23 cellular contexts compared by ENCODE assay signal in genomic region chr12:120180975-120181374, GRCh38. TPM values are rescaled to one million over a fixed set of nuclear protein-coding genes. Genes with fewer than 3 reads are reported as not detected.
DNase-seq lines count a peak whose midpoint lies in the region; ATAC-seq and TF ChIP-seq lines count a peak whose summit lies in the region.
"Had no signal": no experiment of that assay in that cellular context is flagged by ENCODE, and none has a peak within 500 bp of the region (broad histone marks: within the 10 kb centered on the region; RNA-seq: fewer than 3 reads in every experiment).

No MANE protein-coding gene starts in this region.

- no peak overlapping the region for H3K9ac ChIP-seq in Karpas-422 (ENCODE audit: low read length)
- H3K9ac ChIP-seq: BLaER1 treated with 17β-estradiol and CSF1 and Interleukin-3, amounts not matched to agents 10 nM and 100 nM had no signal

- H3K27me3 Mint-ChIP-seq in activated CD4-positive, alpha-beta memory T cell treated with anti-CD3 and anti-CD28 coated beads, Interleukin-2, amount 10 ng/mL, durations not matched to agents 7 days and 5 days: no peaks in the 10 kb centered on the region
- H3K27me3 Mint-ChIP-seq: CD4-positive, alpha-beta T cell; CD8-positive, alpha-beta memory T cell had no signal

- H3K9me3 Mint-ChIP-seq in activated CD4-positive, alpha-beta memory T cell treated with anti-CD3 and anti-CD28 coated beads, Interleukin-2, amount 10 ng/mL, durations not matched to agents 7 days and 5 days: no peaks in the 10 kb centered on the region
- H3K9me3 Mint-ChIP-seq: CD14-positive monocyte; CD4-positive, alpha-beta T cell; CD8-positive, alpha-beta memory T cell had no signal

- no peak for TF ChIP-seq POLR2A in gastrocnemius medialis (IDR thresholded peaks at IDR 0.05)

- peaks cover 72% of the 10 kb centered on the region for H3K36me3 Mint-ChIP-seq in activated CD4-positive, alpha-beta memory T cell treated with anti-CD3 and anti-CD28 coated beads, Interleukin-2, amount 10 ng/mL, durations not matched to agents 7 days and 5 days (ENCODE audit: low read depth)

- peaks cover 21% of the 10 kb centered on the region for H4K20me1 ChIP-seq in PC-9 (ENCODE audit: insufficient read depth)
- H4K20me1 ChIP-seq in Karpas-422 (ENCODE audit: insufficient read depth, low read depth, low read length): no peaks in the 10 kb centered on the region

- H3K27ac Mint-ChIP-seq in activated CD4-positive, alpha-beta memory T cell treated with anti-CD3 and anti-CD28 coated beads, Interleukin-2, amount 10 ng/mL, durations not matched to agents 7 days and 5 days: no peak overlapping the region
- H3K27ac Mint-ChIP-seq: CD14-positive monocyte; CD4-positive, alpha-beta T cell; CD8-positive, alpha-beta memory T cell had no signal

- H3K4me3 ChIP-seq in HEK293 (ENCODE audit: low read depth, low read length) (no peak overlapping the region), PC-9 (no peak overlapping the region), gastrocnemius medialis (no peak overlapping the region), Karpas-422 (ENCODE audit: low read length) (no peak overlapping the region), psoas muscle (no peak overlapping the region)
- H3K4me3 ChIP-seq: A549; BLaER1 treated with 17β-estradiol and CSF1 and Interleukin-3, amounts not matched to agents 10 nM and 100 nM; GM12878; HAP-1 had no signal

- no peaks in the 10 kb centered on the region for H3K4me1 Mint-ChIP-seq in activated CD4-positive, alpha-beta memory T cell treated with anti-CD3 and anti-CD28 coated beads, Interleukin-2, amount 10 ng/mL, durations not matched to agents 7 days and 5 days
- H3K4me1 Mint-ChIP-seq: CD14-positive monocyte had no signal

- no peak for DNase-seq in PC-9
- no peak for DNase-seq in left colon
- DNase-seq in gastrocnemius medialis: no peak
- no peak for DNase-seq in Karpas-422
- no peak for DNase-seq in activated CD4-positive, alpha-beta memory T cell treated with anti-CD3 and anti-CD28 coated beads, Interleukin-2, amount 10 ng/mL, durations not matched to agents 7 days and 5 days
- DNase-seq in psoas muscle: no peak
- DNase-seq: 8988T; ACHN; AML-193; BE2C; CD4-positive, alpha-beta T cell; CD8-positive, alpha-beta memory T cell; DMS 273 treated with DMSO at 0.1 percent for 48 hours; DMS79; EL; GDM1; GOT3 had no signal

- H3F3A ChIP-seq in PC-9 (ENCODE audit: insufficient read depth, low read depth): peaks cover 41% of the 10 kb centered on the region

- H3K27ac ChIP-seq in HEK293 (ENCODE audit: extremely low read depth, low read depth, low read length): no peak overlapping the region
- 0 out of 2 replicates have a peak overlapping the region, but pooled peaks have one; percentile 84 for H3K27ac ChIP-seq in PC-9
- peak overlapping the region; percentile 81 to 86 (median 81) for H3K27ac ChIP-seq in gastrocnemius medialis
- H3K27ac ChIP-seq in Karpas-422 (ENCODE audit: low read length): no peak overlapping the region
- no peak overlapping the region for H3K27ac ChIP-seq in psoas muscle
- H3K27ac ChIP-seq: A549; BLaER1 treated with 17β-estradiol and CSF1 and Interleukin-3, amounts not matched to agents 10 nM and 100 nM had no signal

- no peak overlapping the region for H3K4me3 Mint-ChIP-seq in activated CD4-positive, alpha-beta memory T cell treated with anti-CD3 and anti-CD28 coated beads, Interleukin-2, amount 10 ng/mL, durations not matched to agents 7 days and 5 days
- H3K4me3 Mint-ChIP-seq: CD14-positive monocyte; CD4-positive, alpha-beta T cell; CD8-positive, alpha-beta memory T cell had no signal

- no peak for TF ChIP-seq CTCF in HEK293 (tag by site-specific recombination; IDR thresholded peaks at IDR 0.05)
- TF ChIP-seq CTCF in PC-9 (conservative IDR thresholded peaks at IDR 0.05): no peak
- TF ChIP-seq CTCF in gastrocnemius medialis (IDR thresholded peaks at IDR 0.05 in 4 of 5, conservative IDR thresholded peaks at IDR 0.05 in 1 of 5): no peak
- TF ChIP-seq CTCF in psoas muscle (IDR thresholded peaks at IDR 0.05): no peak

- H2AFZ ChIP-seq in PC-9 (no peak overlapping the region), Karpas-422 (ENCODE audit: low read length) (no peak overlapping the region)

- H3K9me2 ChIP-seq in PC-9 (ENCODE audit: insufficient read depth): no peaks in the 10 kb centered on the region
- H3K9me2 ChIP-seq in Karpas-422 (replicated peaks; ENCODE audit: insufficient read depth, low read length): no peaks in the 10 kb centered on the region

- H3K27me3 ChIP-seq in PC-9 (ENCODE audit: insufficient read depth, low read depth) (no peaks in the 10 kb centered on the region), gastrocnemius medialis (no peaks in the 10 kb centered on the region), Karpas-422 (ENCODE audit: low read length) (no peaks in the 10 kb centered on the region), psoas muscle (ENCODE audit: insufficient read depth in 3 of 3, low read length in 2 of 3) (no peaks in the 10 kb centered on the region)
- H3K27me3 ChIP-seq: BE2C; BLaER1 treated with 17β-estradiol and CSF1 and Interleukin-3, amounts not matched to agents 10 nM and 100 nM had no signal

- WGBS in psoas muscle, 3 donors: 91 to 95% (median 94%) methylated on average over 7 of the region's 7 CpGs

- intact Hi-C loops in PC-9 (cut with micrococcal nuclease; ENCODE audit: unreplicated experiment): no loop called here
- intact Hi-C loops in left colon (cut with DNase I, micrococcal nuclease): no loop called here
- intact Hi-C loops in gastrocnemius medialis (cut with DNase I; ENCODE audit: low total_unique reads): no loop called here
- intact Hi-C loops in psoas muscle (cut with DNase I): no loop called here

- H3K9me3 ChIP-seq in HEK293 (ENCODE audit: control insufficient read depth, insufficient read depth, low read depth, low read length): no peaks in the 10 kb centered on the region
- no peaks in the 10 kb centered on the region for H3K9me3 ChIP-seq in PC-9 (ENCODE audit: insufficient read depth, low read depth)
- no peaks in the 10 kb centered on the region for H3K9me3 ChIP-seq in gastrocnemius medialis
- H3K9me3 ChIP-seq in Karpas-422 (ENCODE audit: low read length): no peaks in the 10 kb centered on the region
- no peaks in the 10 kb centered on the region for H3K9me3 ChIP-seq in psoas muscle
- H3K9me3 ChIP-seq: A549; BE2C; BLaER1 treated with 17β-estradiol and CSF1 and Interleukin-3, amounts not matched to agents 10 nM and 100 nM; HAP-1 had no signal

- BruUV-seq in PC-9 (replicated peaks; lab: Mats Ljungman, UMichigan): no TSS peak

- POLR2A ChIA-PET in HEK293 (lab: Yijun Ruan, JAX) (no interaction called here), PC-9 (lab: Charles Lee; ENCODE audit: unreplicated experiment) (no interaction called here)
- POLR2A ChIA-PET in activated CD4-positive, alpha-beta memory T cell treated with anti-CD3 and anti-CD28 coated beads, Interleukin-2, amount 10 ng/mL, durations not matched to agents 7 days and 5 days (lab: Charles Lee): no interaction called here

- CTCF ChIA-PET in HEK293 (lab: Yijun Ruan, JAX) (interaction anchor here (0.6 kb wide), 1 partner anchor 402 kb away, joined by 4 read pairs; no protein-coding TSS in a partner anchor), PC-9 (lab: Charles Lee) (no interaction called here)
- CTCF ChIA-PET in activated CD4-positive, alpha-beta memory T cell treated with anti-CD3 and anti-CD28 coated beads, Interleukin-2, amount 10 ng/mL, durations not matched to agents 7 days and 5 days (lab: Charles Lee): interaction anchor here (1.2 kb wide), 1 partner anchor 85 kb away, joined by 3 read pairs; no protein-coding TSS in a partner anchor

- H3K4me1 ChIP-seq in HEK293 (ENCODE audit: control insufficient read depth, insufficient read depth, low read length) (no peaks in the 10 kb centered on the region), PC-9 (replicated peaks; ENCODE audit: insufficient read depth) (peaks cover 27% of the 10 kb centered on the region), gastrocnemius medialis (peaks cover 26 to 27% of the 10 kb centered on the region in 2 donors), Karpas-422 (ENCODE audit: low read length) (peaks cover 5% of the 10 kb centered on the region), psoas muscle (peaks cover 27% of the 10 kb centered on the region)
- H3K4me1 ChIP-seq: BE2C had no signal

- H3K79me2 ChIP-seq in PC-9 (ENCODE audit: low read depth): peaks cover 18% of the 10 kb centered on the region
- H3K79me2 ChIP-seq in Karpas-422 (ENCODE audit: low read length): peaks cover 45% of the 10 kb centered on the region

- in situ Hi-C loops in gastrocnemius medialis (cut with MboI; ENCODE audit: low sequenced_read_pairs in 4 of 4): no loop called here

- no peak overlapping the region for H3K4me2 ChIP-seq in PC-9
- no peak overlapping the region for H3K4me2 ChIP-seq in Karpas-422 (ENCODE audit: low read depth, low read length, poor library complexity, severe bottlenecking)
- H3K4me2 ChIP-seq: A549; BLaER1 treated with 17β-estradiol and CSF1 and Interleukin-3, amounts not matched to agents 10 nM and 100 nM had no signal

- H3K36me3 ChIP-seq in HEK293 (ENCODE audit: control insufficient read depth in 2 of 2, insufficient read depth in 1 of 2, low read length in 2 of 2) (peaks cover 48 to 83% of the 10 kb centered on the region in 2 experiments), PC-9 (ENCODE audit: low read depth) (peaks cover 26% of the 10 kb centered on the region), gastrocnemius medialis (peaks cover 0 to 74% of the 10 kb centered on the region in 2 donors), Karpas-422 (ENCODE audit: insufficient read depth, low read length) (peaks cover 40% of the 10 kb centered on the region), psoas muscle (ENCODE audit: insufficient read depth in 1 of 2, low read depth in 1 of 2) (peaks cover 33 to 94% of the 10 kb centered on the region in 2 donors)

- ATAC-seq in left colon (peak; percentile 51), gastrocnemius medialis (no peak), psoas muscle (no peak)
- ATAC-seq: A549, GM12878 had no signal

TF ChIP-seq in HEK293, 187 proteins besides CTCF, POLR2A, EP300 and RAD21 (continues in another document):
- TF ChIP-seq ZXDB (tag by site-specific recombination; IDR thresholded peaks at IDR 0.05): no peak

RNA-seq across cellular contexts. Expression of gene GCN1, which starts 13.5 kb away (rescaled TPM):
- total RNA-seq in PC-9 (2021): 116 and 119 TPM in 2 replicates
- 10 to 100 TPM; 61.3 to 78.8 TPM for total RNA-seq in left colon
- total RNA-seq in gastrocnemius medialis: 10 to 100 TPM; 58.2 to 99.7 (median 87.4) TPM
- total RNA-seq in Karpas-422 (2014; rRNA removed; shearing (Covaris generic); ENCODE audit: low replicate concordance): 53.6 and 75.2 TPM in 2 replicates
- 10 to 100 TPM; 86.0 to 94.3 TPM for total RNA-seq in activated CD4-positive, alpha-beta memory T cell treated with anti-CD3 and anti-CD28 coated beads, Interleukin-2, amount 10 ng/mL, durations not matched to agents 7 days and 5 days
- total RNA-seq in psoas muscle: 10 to 100 TPM; 63.1 to 80.9 (median 68.6) TPM
- polyA plus RNA-seq in psoas muscle: 10 to 100 TPM; 19.6 to 55.7 (median 43.2) TPM

RNA-seq across cellular contexts. Expression of gene RPLP0, which starts 19.9 kb away (rescaled TPM):
- total RNA-seq in PC-9 (2021): 2,334 and 2,540 TPM in 2 replicates
- 1,000 to 10,000 TPM; 1,414 to 1,580 TPM for total RNA-seq in left colon
- total RNA-seq in gastrocnemius medialis: 1,000 to 10,000 TPM; 2,008 to 3,982 (median 3,189) TPM
- 4,777 and 6,150 TPM in 2 replicates for total RNA-seq in Karpas-422 (2014; rRNA removed; shearing (Covaris generic); ENCODE audit: low replicate concordance)
- total RNA-seq in activated CD4-positive, alpha-beta memory T cell treated with anti-CD3 and anti-CD28 coated beads, Interleukin-2, amount 10 ng/mL, durations not matched to agents 7 days and 5 days: 1,000 to 10,000 TPM; 1,823 to 1,853 TPM
- 1,000 to 10,000 TPM in 3 of 4 donors, 100 to 1,000 TPM in 1; 662 to 1,479 (median 1,333) TPM for total RNA-seq in psoas muscle
- polyA plus RNA-seq in psoas muscle: 1,000 to 10,000 TPM; 2,571 to 2,845 (median 2,673) TPM

Comparison
In these comparisons a context has a peak if more than half of its experiments do, and no peak if none do; other contexts are left out.
1. H3K27ac ChIP-seq: peak in PC-9 (single experiment) and gastrocnemius medialis (4 of 4); none in HEK293 (single experiment), Karpas-422 (single experiment) and psoas muscle (single experiment).